1 cellular context compared by ENCODE assay signal in the genomic region with DNA sequence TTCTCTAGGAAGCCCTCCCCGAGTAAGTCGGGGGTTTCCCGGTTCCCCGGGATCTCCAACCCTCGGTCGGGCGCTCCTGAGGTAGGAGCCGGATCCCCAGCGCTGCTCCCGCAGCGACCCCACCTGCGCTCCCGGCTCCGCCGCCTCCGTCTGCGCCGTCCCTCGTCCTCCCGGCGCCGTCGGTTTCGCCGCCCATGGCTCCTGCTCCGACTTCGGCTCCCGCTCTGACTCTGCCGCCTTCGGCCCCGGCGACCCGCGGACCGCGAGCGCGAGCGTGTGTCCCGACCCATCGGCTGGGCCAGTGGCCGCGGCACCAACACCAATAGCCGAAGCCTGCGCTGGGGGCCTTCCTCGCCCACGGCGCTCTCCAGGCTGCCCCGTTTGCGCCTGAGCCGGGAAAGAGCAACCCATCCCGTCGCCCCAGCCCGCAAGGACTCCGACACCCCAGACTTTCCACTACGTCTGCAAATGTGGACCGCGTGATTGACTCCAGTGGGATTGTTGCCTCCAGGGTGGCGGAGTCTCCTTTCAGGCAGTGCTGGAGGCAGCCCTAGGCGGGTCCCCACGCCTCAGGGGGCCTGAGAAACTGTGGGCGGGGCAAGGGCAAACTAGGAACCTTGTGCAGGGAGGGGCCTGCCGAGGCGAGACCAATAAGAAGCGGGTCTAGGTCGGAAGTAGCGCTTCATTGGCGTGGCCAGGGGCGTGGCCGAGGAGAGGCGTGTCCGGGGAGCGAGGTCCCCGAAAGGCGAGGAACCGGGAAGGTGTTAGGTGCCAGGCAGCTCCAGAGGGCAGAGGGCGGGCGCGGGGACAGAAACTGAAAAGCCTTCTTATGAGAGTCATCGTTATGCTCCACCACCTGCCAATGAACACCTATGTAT.
TF ChIP-seq lines count a peak whose summit lies in the region.

TSS of gene CACTIN (minus strand) at position 318 of the 878 bp plus-strand sequence. CDS start at position 290, 28 bp downstream.

TF ChIP-seq in HepG2, 621 proteins besides CTCF, POLR2A, EP300 and RAD21 (continued from another document and continues in another):
- TF ChIP-seq HBP1 (CRISPR knock-in tag; IDR thresholded peaks at IDR 0.05; ENCODE audit: low read depth) (peak; percentile 85), RBM22 (optimal IDR thresholded peaks at IDR 0.05; ENCODE audit: low read length) (no peak), MZF1 (CRISPR knock-in tag; IDR thresholded peaks at IDR 0.05; ENCODE audit: borderline replicate concordance) (no peak), PITX1 (CRISPR knock-in tag; IDR thresholded peaks at IDR 0.05) (peak; percentile 36; the same call in 1 of the 2 replicates), NBN (conservative IDR thresholded peaks at IDR 0.05) (no peak), CBX5 (CRISPR knock-in tag; IDR thresholded peaks at IDR 0.05; ENCODE audit: borderline replicate concordance) (peak; percentile 87; the same call in 1 of the 2 replicates), BHLHE40 (IDR thresholded peaks at IDR 0.05; ENCODE audit: low read length) (no peak), ZNF232 (CRISPR knock-in tag; IDR thresholded peaks at IDR 0.05; ENCODE audit: borderline replicate concordance) (no peak), ZNF724P (CRISPR knock-in tag; IDR thresholded peaks at IDR 0.05; ENCODE audit: borderline replicate concordance) (no peak), TP53 (CRISPR knock-in tag; conservative IDR thresholded peaks at IDR 0.05) (no peak; the same call in 1 of the 2 replicates), ZNF589 (CRISPR knock-in tag; conservative IDR thresholded peaks at IDR 0.05) (0 out of 2 replicates have a peak, but pooled peaks have one; percentile 17), KDM2A (CRISPR knock-in tag; IDR thresholded peaks at IDR 0.05; ENCODE audit: borderline replicate concordance, low read depth) (peak; percentile 92), ZNF740 (CRISPR knock-in tag; IDR thresholded peaks at IDR 0.05) (no peak), SAP130 (CRISPR knock-in tag; IDR thresholded peaks at IDR 0.05; ENCODE audit: low read depth) (peak; percentile 97), AKAP8 (CRISPR knock-in tag; IDR thresholded peaks at IDR 0.05) (peak; percentile 73; the same call in 1 of the 2 replicates), SNAPC5 (CRISPR knock-in tag; IDR thresholded peaks at IDR 0.05; ENCODE audit: borderline replicate concordance) (0 out of 2 replicates have a peak, but pooled peaks have one; percentile 50), ZSCAN25 (CRISPR knock-in tag; IDR thresholded peaks at IDR 0.05) (no peak; the same call in 1 of the 2 replicates), ZNF800 (CRISPR knock-in tag; IDR thresholded peaks at IDR 0.05) (no peak), ATM (IDR thresholded peaks at IDR 0.05; ENCODE audit: borderline replicate concordance) (no peak), SP4 (CRISPR knock-in tag; IDR thresholded peaks at IDR 0.05) (peak; percentile 99), SRF (IDR thresholded peaks at IDR 0.05; ENCODE audit: low read depth, low read length) (no peak), ZNF841 (CRISPR knock-in tag; IDR thresholded peaks at IDR 0.05; ENCODE audit: borderline replicate concordance) (no peak), GATA4 (IDR thresholded peaks at IDR 0.05; ENCODE audit: borderline replicate concordance, low read depth) (no peak; the same call in 1 of the 2 replicates), PHF20 (CRISPR knock-in tag; IDR thresholded peaks at IDR 0.05) (peak; percentile 99), ZNF792 (CRISPR knock-in tag; IDR thresholded peaks at IDR 0.05) (peak; percentile 62; the same call in 1 of the 2 replicates), THYN1 (CRISPR knock-in tag; IDR thresholded peaks at IDR 0.05; ENCODE audit: borderline replicate concordance, low read depth) (no peak), RXRA (CRISPR knock-in tag; IDR thresholded peaks at IDR 0.05) (peak; percentile 85), MAZ (IDR thresholded peaks at IDR 0.05; ENCODE audit: borderline replicate concordance, low read depth, low read length) (peak; percentile 50; the same call in 1 of the 2 replicates), MAZ (CRISPR knock-in tag; IDR thresholded peaks at IDR 0.05; ENCODE audit: low read depth) (peak; percentile 94), ZNF280B (CRISPR knock-in tag; IDR thresholded peaks at IDR 0.05; ENCODE audit: borderline replicate concordance) (peak; percentile 64; the same call in 1 of the 2 replicates), MEF2D (CRISPR knock-in tag; IDR thresholded peaks at IDR 0.05) (peak; percentile 12; the same call in 1 of the 2 replicates), ZSCAN22 (CRISPR knock-in tag; IDR thresholded peaks at IDR 0.05) (no peak), TCF7L2 (IDR thresholded peaks at IDR 0.05; ENCODE audit: low read depth, low read length) (no peak), ATF6 (CRISPR knock-in tag; conservative IDR thresholded peaks at IDR 0.05) (no peak), KDM3A (CRISPR knock-in tag; IDR thresholded peaks at IDR 0.05; ENCODE audit: low read depth) (0 out of 2 replicates have a peak, but pooled peaks have one; percentile 41), ZBTB21 (CRISPR knock-in tag; IDR thresholded peaks at IDR 0.05) (no peak), ISL2 (CRISPR knock-in tag; IDR thresholded peaks at IDR 0.05) (peak; percentile 46; the same call in 1 of the 2 replicates), SMARCE1 (IDR thresholded peaks at IDR 0.05; ENCODE audit: borderline replicate concordance) (no peak), JDP2 (CRISPR knock-in tag; IDR thresholded peaks at IDR 0.05; ENCODE audit: borderline replicate concordance) (no peak), ZFP62 (CRISPR knock-in tag; IDR thresholded peaks at IDR 0.05) (0 out of 2 replicates have a peak, but pooled peaks have one; percentile 60), NONO (IDR thresholded peaks at IDR 0.05) (no peak), NONO (CRISPR knock-in tag; conservative IDR thresholded peaks at IDR 0.05) (peak; percentile 94), KLF12 (CRISPR knock-in tag; IDR thresholded peaks at IDR 0.05; ENCODE audit: borderline replicate concordance) (peak; percentile 94; the same call in 1 of the 2 replicates), SAFB2 (CRISPR knock-in tag; IDR thresholded peaks at IDR 0.05; ENCODE audit: borderline replicate concordance, low read depth) (peak; percentile 77), MIER2 (CRISPR knock-in tag; IDR thresholded peaks at IDR 0.05) (no peak), ZNF101 (CRISPR knock-in tag; IDR thresholded peaks at IDR 0.05; ENCODE audit: borderline replicate concordance, low read depth) (no peak)
- TF ChIP-seq, protein P1, sequence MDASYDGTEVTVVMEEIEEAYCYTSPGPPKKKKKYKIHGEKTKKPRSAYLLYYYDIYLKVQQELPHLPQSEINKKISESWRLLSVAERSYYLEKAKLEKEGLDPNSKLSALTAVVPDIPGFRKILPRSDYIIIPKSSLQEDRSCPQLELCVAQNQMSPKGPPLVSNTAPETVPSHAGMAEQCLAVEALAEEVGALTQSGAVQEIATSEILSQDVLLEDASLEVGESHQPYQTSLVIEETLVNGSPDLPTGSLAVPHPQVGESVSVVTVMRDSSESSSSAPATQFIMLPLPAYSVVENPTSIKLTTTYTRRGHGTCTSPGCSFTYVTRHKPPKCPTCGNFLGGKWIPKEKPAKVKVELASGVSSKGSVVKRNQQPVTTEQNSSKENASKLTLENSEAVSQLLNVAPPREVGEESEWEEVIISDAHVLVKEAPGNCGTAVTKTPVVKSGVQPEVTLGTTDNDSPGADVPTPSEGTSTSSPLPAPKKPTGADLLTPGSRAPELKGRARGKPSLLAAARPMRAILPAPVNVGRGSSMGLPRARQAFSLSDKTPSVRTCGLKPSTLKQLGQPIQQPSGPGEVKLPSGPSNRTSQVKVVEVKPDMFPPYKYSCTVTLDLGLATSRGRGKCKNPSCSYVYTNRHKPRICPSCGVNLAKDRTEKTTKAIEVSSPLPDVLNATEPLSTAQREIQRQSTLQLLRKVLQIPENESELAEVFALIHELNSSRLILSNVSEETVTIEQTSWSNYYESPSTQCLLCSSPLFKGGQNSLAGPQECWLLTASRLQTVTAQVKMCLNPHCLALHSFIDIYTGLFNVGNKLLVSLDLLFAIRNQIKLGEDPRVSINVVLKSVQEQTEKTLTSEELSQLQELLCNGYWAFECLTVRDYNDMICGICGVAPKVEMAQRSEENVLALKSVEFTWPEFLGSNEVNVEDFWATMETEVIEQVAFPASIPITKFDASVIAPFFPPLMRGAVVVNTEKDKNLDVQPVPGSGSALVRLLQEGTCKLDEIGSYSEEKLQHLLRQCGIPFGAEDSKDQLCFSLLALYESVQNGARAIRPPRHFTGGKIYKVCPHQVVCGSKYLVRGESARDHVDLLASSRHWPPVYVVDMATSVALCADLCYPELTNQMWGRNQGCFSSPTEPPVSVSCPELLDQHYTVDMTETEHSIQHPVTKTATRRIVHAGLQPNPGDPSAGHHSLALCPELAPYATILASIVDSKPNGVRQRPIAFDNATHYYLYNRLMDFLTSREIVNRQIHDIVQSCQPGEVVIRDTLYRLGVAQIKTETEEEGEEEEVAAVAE (CRISPR knock-in tag; IDR thresholded peaks at IDR 0.05; ENCODE audit: borderline replicate concordance), result peak; percentile 89; the same call in 1 of the 2 replicates
- TF ChIP-seq, protein P2, sequence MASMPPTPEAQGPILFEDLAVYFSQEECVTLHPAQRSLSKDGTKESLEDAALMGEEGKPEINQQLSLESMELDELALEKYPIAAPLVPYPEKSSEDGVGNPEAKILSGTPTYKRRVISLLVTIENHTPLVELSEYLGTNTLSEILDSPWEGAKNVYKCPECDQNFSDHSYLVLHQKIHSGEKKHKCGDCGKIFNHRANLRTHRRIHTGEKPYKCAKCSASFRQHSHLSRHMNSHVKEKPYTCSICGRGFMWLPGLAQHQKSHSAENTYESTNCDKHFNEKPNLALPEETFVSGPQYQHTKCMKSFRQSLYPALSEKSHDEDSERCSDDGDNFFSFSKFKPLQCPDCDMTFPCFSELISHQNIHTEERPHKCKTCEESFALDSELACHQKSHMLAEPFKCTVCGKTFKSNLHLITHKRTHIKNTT (CRISPR knock-in tag; IDR thresholded peaks at IDR 0.05), result no peak
- TF ChIP-seq, protein P3, sequence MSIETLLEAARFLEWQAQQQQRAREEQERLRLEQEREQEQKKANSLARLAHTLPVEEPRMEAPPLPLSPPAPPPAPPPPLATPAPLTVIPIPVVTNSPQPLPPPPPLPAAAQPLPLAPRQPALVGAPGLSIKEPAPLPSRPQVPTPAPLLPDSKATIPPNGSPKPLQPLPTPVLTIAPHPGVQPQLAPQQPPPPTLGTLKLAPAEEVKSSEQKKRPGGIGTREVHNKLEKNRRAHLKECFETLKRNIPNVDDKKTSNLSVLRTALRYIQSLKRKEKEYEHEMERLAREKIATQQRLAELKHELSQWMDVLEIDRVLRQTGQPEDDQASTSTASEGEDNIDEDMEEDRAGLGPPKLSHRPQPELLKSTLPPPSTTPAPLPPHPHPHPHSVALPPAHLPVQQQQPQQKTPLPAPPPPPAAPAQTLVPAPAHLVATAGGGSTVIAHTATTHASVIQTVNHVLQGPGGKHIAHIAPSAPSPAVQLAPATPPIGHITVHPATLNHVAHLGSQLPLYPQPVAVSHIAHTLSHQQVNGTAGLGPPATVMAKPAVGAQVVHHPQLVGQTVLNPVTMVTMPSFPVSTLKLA (IDR thresholded peaks at IDR 0.05), result peak; percentile 53; the same call in 1 of the 2 replicates
